In genomic region chr17:50560931-50561750, GRCh38 we compare ENCODE assay signal across 9 cellular contexts. TPM values are rescaled to one million over a fixed set of nuclear protein-coding genes. Genes with fewer than 3 reads are reported as not detected.
DNase-seq lines count a peak whose midpoint lies in the region; ATAC-seq and TF ChIP-seq lines count a peak whose summit lies in the region.
"Had no signal": no experiment of that assay in that cellular context is flagged by ENCODE, and none has a peak within 500 bp of the region (broad histone marks: within the 10 kb centered on the region; RNA-seq: fewer than 3 reads in every experiment).

No MANE protein-coding gene starts in this region.

- ATAC-seq in GM18520 (IDR thresholded peaks at IDR 0.05; ENCODE audit: unreplicated experiment), result peak; percentile 19
- no peak for ATAC-seq in HG03097 (IDR thresholded peaks at IDR 0.05; ENCODE audit: low FRiP score, unreplicated experiment)
- no peak for ATAC-seq in GM21576 (IDR thresholded peaks at IDR 0.05; ENCODE audit: unreplicated experiment)

- H3K4me3 ChIP-seq in A673 (ENCODE audit: low read depth, low read length, poor library complexity, severe bottlenecking) (peak overlapping the region; percentile 59), WI38 (ENCODE audit: low read depth, low read length) (peak overlapping the region; percentile 54), lower leg skin (ENCODE audit: low read depth, poor library complexity, severe bottlenecking) (peak overlapping the region; percentile 21)

- DNase-seq in A673 (ENCODE audit: low spot score) (no peak), lower leg skin (ENCODE audit: low spot score in 2 of 2) (no peak), midbrain (lab: John Stamatoyannopoulos, UW) (no peak)
- no peak for DNase-seq in stimulated activated CD4-positive, alpha-beta T cell treated with anti-CD3 and anti-CD28 coated beads, Interleukin-4, amount 100 ng/mL, for 24 hours

- BruUV-seq in A673 (replicated peaks; lab: Mats Ljungman, UMichigan), result no TSS peak

- 3% methylated on average over 27 of the region's 89 CpGs; no CpG with 5 or more reads in 1 of the 2 donors for WGBS in lower leg skin, 2 donors

- H3K36me3 ChIP-seq in A673 (ENCODE audit: insufficient read depth, low read length, poor library complexity, severe bottlenecking), result no peaks in the 10 kb centered on the region

- TF ChIP-seq POLR2A in lower leg skin (IDR thresholded peaks at IDR 0.05), result no peak

- peaks cover 11% of the 10 kb centered on the region for H3K27me3 ChIP-seq in A673 (replicated peaks; ENCODE audit: insufficient read depth, low read depth, low read length, poor library complexity)

- intact Hi-C loops in A673 (cut with micrococcal nuclease; ENCODE audit: unreplicated experiment) (loop anchor here (5.0 kb wide), 1 partner anchor 41 kb away; no protein-coding TSS in a partner anchor), lower leg skin (cut with DNase I; ENCODE audit: low total_unique reads) (no loop called here)

- H3K9me3 ChIP-seq in A673 (ENCODE audit: low read depth, low read length, poor library complexity, severe bottlenecking), result no peaks in the 10 kb centered on the region

- POLR2A ChIA-PET in A673 (lab: Charles Lee; ENCODE audit: low non-redundant PET), result no interaction called here

- peak overlapping the region; percentile 57 for H3K27ac ChIP-seq in A673 (ENCODE audit: low read depth, low read length, poor library complexity, severe bottlenecking)

- H3K4me1 ChIP-seq in A673 (ENCODE audit: insufficient read depth, low read length, poor library complexity, severe bottlenecking), result peaks cover 54% of the 10 kb centered on the region

- no peak for TF ChIP-seq CTCF in A673 (conservative IDR thresholded peaks at IDR 0.05; ENCODE audit: low read depth, low read length)
- no peak for TF ChIP-seq CTCF in WI38 (IDR thresholded peaks at IDR 0.05; ENCODE audit: low read depth, low read length)
- no peak for TF ChIP-seq CTCF in lower leg skin (IDR thresholded peaks at IDR 0.05)

- CTCF ChIA-PET in A673 (lab: Charles Lee), result interaction anchor here (0.6 to 1.3 kb wide), 2 partner anchors 10 to 28 kb away, joined by 3 to 4 read pairs; no protein-coding TSS in a partner anchor

RNA-seq across cellular contexts. Expression of gene CACNA1G, which starts 0.6 kb away (rescaled TPM):
- 7.1 and 10.8 TPM in 2 replicates for total RNA-seq in A673 (2021)
- total RNA-seq in lower leg skin, result 1 to 10 TPM; 1.3 to 3.1 (median 1.8) TPM
- total RNA-seq: glomerular endothelial cell had no signal

RNA-seq across cellular contexts. Expression of gene SPATA20, which starts 14.2 kb away (rescaled TPM):
- total RNA-seq in A673 (2021) (11.1 and 16.5 TPM in 2 replicates), lower leg skin (10 to 100 TPM; 27.6 to 56.0 (median 40.6) TPM)

RNA-seq across cellular contexts. Expression of gene EPN3, which starts 28.6 kb away (rescaled TPM):
- total RNA-seq in A673 (2021), result 0.09 TPM in 1 of 2 replicates, not detected in the other
- total RNA-seq in lower leg skin, result 100 to 1,000 TPM in 3 of 4 donors, 10 to 100 TPM in 1; 99.2 to 174 (median 115) TPM

RNA-seq across cellular contexts. Expression of gene MYCBPAP, which starts 52.9 kb away (rescaled TPM):
- 0.92 and 1.2 TPM in 2 replicates for total RNA-seq in A673 (2021)
- total RNA-seq in lower leg skin, result 1 to 10 TPM in 1 of 4 donors, under 1 TPM in 3; 0.38 to 2.3 (median 0.54) TPM

Comparison
In these comparisons a context has a peak if more than half of its experiments do, and no peak if none do; other contexts are left out.
1. RNA of gene EPN3, which starts 28.6 kb away (total RNA-seq): 99.2 to 174 TPM in lower leg skin; 0.09 TPM in A673; every median in the first group is over 10 times any median in the second.
2. Peak in every context shown above with its lines, with median percentiles within 50 percentile points of each other: H3K4me3 ChIP-seq.